In the genomic region with DNA sequence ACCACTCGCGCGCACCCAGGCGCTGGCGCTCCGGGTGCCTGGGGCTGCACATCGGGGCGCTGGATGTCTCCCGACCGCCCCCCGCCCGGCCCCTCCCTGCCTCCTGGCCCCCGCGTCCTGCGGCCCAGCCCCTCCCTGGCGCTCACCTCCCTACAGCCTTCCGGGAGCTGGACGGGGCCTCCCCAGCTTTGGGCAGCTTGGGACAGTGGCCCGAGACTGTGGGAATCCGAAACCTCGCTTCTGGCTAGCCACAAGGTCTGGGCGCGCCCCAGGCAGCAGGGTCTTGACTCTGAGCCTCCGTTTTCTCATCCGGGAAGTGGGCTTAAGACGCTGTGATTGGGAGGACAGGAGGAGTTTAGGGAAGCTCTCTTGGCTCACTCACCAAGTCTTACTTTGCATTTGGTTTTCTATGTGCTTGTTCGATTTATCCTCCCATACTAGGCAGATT, we compare ENCODE assay signal across 8 cellular contexts. TPM values are rescaled to one million over a fixed set of nuclear protein-coding genes. Genes with fewer than 3 reads are reported as not detected.
A peak's percentile ranks its signal among the peaks of the same experiment; 100 is the strongest.
DNase-seq lines count a peak whose midpoint lies in the region; ATAC-seq and TF ChIP-seq lines count a peak whose summit lies in the region.

No MANE protein-coding gene starts in this region.

- H3K4me3 ChIP-seq in lower lobe of right lung, result peak overlapping the region; percentile 48

- no peak for DNase-seq in activated T-cell treated with anti-CD3 and anti-CD28 coated beads, Interleukin-2, amount 50 U/mL, for 4 hours
- no peak for DNase-seq in activated T-cell treated with anti-CD3 and anti-CD28 coated beads, Interleukin-2, amount 50 U/mL, for 48 hours
- DNase-seq in T47D (ENCODE audit: low read depth in 1 of 2, low spot score in 1 of 2), result peak; percentile 23 to 28
- DNase-seq in lower lobe of right lung, result no peak
- no peak for DNase-seq in type B pancreatic cell (ENCODE audit: extremely low spot score, unreplicated experiment)
- no peak for DNase-seq in C1 segment of cervical spinal cord (lab: John Stamatoyannopoulos, UW)

- in situ Hi-C loops in T47D (cut with HindIII; ENCODE audit: low pct_unique_long_range_greater_than_20kb, low sequenced_read_pairs), result no loop called here

- peaks cover 18% of the 10 kb centered on the region for H3K4me1 ChIP-seq in lower lobe of right lung

- H3K27me3 Mint-ChIP-seq in activated T-cell treated with anti-CD3 and anti-CD28 coated beads, Interleukin-2, amount 50 U/mL, for 4 hours (ENCODE audit: low read depth), result peaks cover 60% of the 10 kb centered on the region
- H3K27me3 Mint-ChIP-seq in type B pancreatic cell, result peaks cover 55% of the 10 kb centered on the region

- H3K4me1 Mint-ChIP-seq in activated T-cell treated with anti-CD3 and anti-CD28 coated beads, Interleukin-2, amount 50 U/mL, for 4 hours (ENCODE audit: low read depth), result peaks cover 8% of the 10 kb centered on the region
- peaks cover 21% of the 10 kb centered on the region for H3K4me1 Mint-ChIP-seq in type B pancreatic cell (ENCODE audit: unreplicated experiment)

- intact Hi-C loops in lower lobe of right lung (cut with DNase I), result no loop called here

- no peaks in the 10 kb centered on the region for H3K36me3 Mint-ChIP-seq in activated T-cell treated with anti-CD3 and anti-CD28 coated beads, Interleukin-2, amount 50 U/mL, for 4 hours (ENCODE audit: insufficient read depth)
- H3K36me3 Mint-ChIP-seq in type B pancreatic cell, result peaks cover 3% of the 10 kb centered on the region

- H3K27me3 ChIP-seq in lower lobe of right lung (ENCODE audit: low read depth), result peaks cover 46% of the 10 kb centered on the region

- H3K9me3 Mint-ChIP-seq in activated T-cell treated with anti-CD3 and anti-CD28 coated beads, Interleukin-2, amount 50 U/mL, for 4 hours, result no peaks in the 10 kb centered on the region
- no peaks in the 10 kb centered on the region for H3K9me3 Mint-ChIP-seq in type B pancreatic cell

- H3K9me3 ChIP-seq in lower lobe of right lung, result no peaks in the 10 kb centered on the region

- H3K27ac Mint-ChIP-seq in type B pancreatic cell, result peak overlapping the region; percentile 80

- ATAC-seq in activated T-cell treated with anti-CD3 and anti-CD28 coated beads, Interleukin-2, amount 50 U/mL, for 4 hours, result peak in 1 of 2 donors; percentile 6
- ATAC-seq in lower lobe of right lung, result peak; percentile 12 to 25
- ATAC-seq in GM21576 (IDR thresholded peaks at IDR 0.05; ENCODE audit: unreplicated experiment), result no peak
- ATAC-seq in HG02973 (IDR thresholded peaks at IDR 0.05; ENCODE audit: unreplicated experiment), result no peak

- H3K36me3 ChIP-seq in lower lobe of right lung, result no peaks in the 10 kb centered on the region

- TF ChIP-seq CTCF in lower lobe of right lung (IDR thresholded peaks at IDR 0.05), result no peak
- no peak for TF ChIP-seq CTCF in type B pancreatic cell (conservative IDR thresholded peaks at IDR 0.05)

- H3K27ac ChIP-seq in lower lobe of right lung, result no peak overlapping the region

- H3K4me3 Mint-ChIP-seq in activated T-cell treated with anti-CD3 and anti-CD28 coated beads, Interleukin-2, amount 50 U/mL, for 4 hours, result peak overlapping the region; percentile 73
- H3K4me3 Mint-ChIP-seq in type B pancreatic cell, result peak overlapping the region; percentile 87

RNA-seq across cellular contexts. Expression of gene WNT4, which starts 0.7 kb away (rescaled TPM):
- total RNA-seq in activated T-cell treated with anti-CD3 and anti-CD28 coated beads, Interleukin-2, amount 50 U/mL, for 4 hours, result not detected
- 3.8 TPM for total RNA-seq in lower lobe of right lung
- 9.8 and 26.4 TPM in 2 replicates for total RNA-seq in type B pancreatic cell (ENCODE audit: low replicate concordance)

Comparison
In these comparisons a context has a peak if more than half of its experiments do, and no peak if none do; other contexts are left out.
1. ATAC-seq: peak in lower lobe of right lung (2 of 2); none in GM21576 (single experiment) and HG02973 (single experiment).
2. DNase-seq: peak in T47D (2 of 2); none in activated T-cell treated with anti-CD3 and anti-CD28 coated beads, Interleukin-2, amount 50 U/mL, for 4 hours (single experiment), activated T-cell treated with anti-CD3 and anti-CD28 coated beads, Interleukin-2, amount 50 U/mL, for 48 hours (0 of 2), lower lobe of right lung (single experiment), type B pancreatic cell (single experiment) and C1 segment of cervical spinal cord (0 of 14).